In genomic region chr13:26221399-26221720, GRCh38 we compare ENCODE assay signal across 7 cellular contexts. TPM values are rescaled to one million over a fixed set of nuclear protein-coding genes. Genes with fewer than 3 reads are reported as not detected.
A peak's percentile ranks its signal among the peaks of the same experiment; 100 is the strongest.
DNase-seq lines count a peak whose midpoint lies in the region; ATAC-seq and TF ChIP-seq lines count a peak whose summit lies in the region.

No MANE protein-coding gene starts in this region.

- H3K36me3 Mint-ChIP-seq in WTC11 = peaks cover 25% of the 10 kb centered on the region

- peaks cover 41% of the 10 kb centered on the region for H3K36me3 ChIP-seq in right atrium auricular region

- H3K4me3 ChIP-seq in right atrium auricular region (peak overlapping the region; percentile 100), skin epidermis (peak overlapping the region; percentile 56 to 98 (median 91))

- H3K27me3 ChIP-seq in right atrium auricular region = no peaks in the 10 kb centered on the region

- no peaks in the 10 kb centered on the region for H3K9me3 ChIP-seq in right atrium auricular region

- POLR2A ChIA-PET in WTC11 (lab: Charles Lee) = interaction anchor here (0.5 kb wide), 1 partner anchor 401 kb away, joined by 3 read pairs; no protein-coding TSS in a partner anchor

- H3K27ac Mint-ChIP-seq in WTC11 = peak overlapping the region; percentile 98

- H3K4me3 Mint-ChIP-seq in WTC11 = peak overlapping the region; percentile 97

- TF ChIP-seq CTCF in WTC11 (IDR thresholded peaks at IDR 0.05) = no peak
- TF ChIP-seq CTCF in right atrium auricular region (IDR thresholded peaks at IDR 0.05) = no peak

- H3K27ac ChIP-seq in right atrium auricular region (peak overlapping the region; percentile 95 to 98), skin epidermis (peak overlapping the region; percentile 92 to 100 (median 99))

- H3K4me1 ChIP-seq in right atrium auricular region = peaks cover 0 to 22% of the 10 kb centered on the region in 2 donors

- no peaks in the 10 kb centered on the region for H3K9me3 Mint-ChIP-seq in WTC11

- ATAC-seq in GM19023 (IDR thresholded peaks at IDR 0.05; ENCODE audit: unreplicated experiment) (peak; percentile 30), HG02943 (IDR thresholded peaks at IDR 0.05; ENCODE audit: low read depth, unreplicated experiment) (peak; percentile 28), WTC11 (peak; percentile 60)

- CTCF ChIA-PET in WTC11 (lab: Charles Lee) = interaction anchor here (0.5 to 1.6 kb wide), 2 partner anchors 23 to 36 kb away, joined by 5 to 13 read pairs; no protein-coding TSS in a partner anchor

- peaks cover 17% of the 10 kb centered on the region for H3K4me1 Mint-ChIP-seq in WTC11

- H3K27me3 Mint-ChIP-seq in WTC11 (ENCODE audit: low read depth) = peaks cover 10% of the 10 kb centered on the region

- no peak for DNase-seq in WTC11 (ENCODE audit: low spot score)
- no peak for DNase-seq in right atrium auricular region (ENCODE audit: low spot score)
- no peak for DNase-seq in stimulated activated naive CD4-positive, alpha-beta T cell treated with Interleukin-2 at 50 U/mL for 16 hours (lab: John Stamatoyannopoulos, UW)
- no peak for DNase-seq in NCI-H526 treated with DMSO at 0.1 percent for 48 hours (lab: John Stamatoyannopoulos, UW)

TF ChIP-seq in WTC11, 78 proteins besides CTCF, POLR2A, EP300 and RAD21 (continues in another document):
- TF ChIP-seq, protein P1, sequence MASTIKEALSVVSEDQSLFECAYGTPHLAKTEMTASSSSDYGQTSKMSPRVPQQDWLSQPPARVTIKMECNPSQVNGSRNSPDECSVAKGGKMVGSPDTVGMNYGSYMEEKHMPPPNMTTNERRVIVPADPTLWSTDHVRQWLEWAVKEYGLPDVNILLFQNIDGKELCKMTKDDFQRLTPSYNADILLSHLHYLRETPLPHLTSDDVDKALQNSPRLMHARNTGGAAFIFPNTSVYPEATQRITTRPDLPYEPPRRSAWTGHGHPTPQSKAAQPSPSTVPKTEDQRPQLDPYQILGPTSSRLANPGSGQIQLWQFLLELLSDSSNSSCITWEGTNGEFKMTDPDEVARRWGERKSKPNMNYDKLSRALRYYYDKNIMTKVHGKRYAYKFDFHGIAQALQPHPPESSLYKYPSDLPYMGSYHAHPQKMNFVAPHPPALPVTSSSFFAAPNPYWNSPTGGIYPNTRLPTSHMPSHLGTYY (CRISPR knock-in tag; IDR thresholded peaks at IDR 0.05) = no peak
- TF ChIP-seq NFYB (CRISPR knock-in tag; conservative IDR thresholded peaks at IDR 0.05; ENCODE audit: low read depth) (no peak), ZNF423 (CRISPR knock-in tag; IDR thresholded peaks at IDR 0.05) (no peak), MAX (CRISPR knock-in tag; IDR thresholded peaks at IDR 0.05) (no peak), CREB1 (CRISPR knock-in tag; IDR thresholded peaks at IDR 0.05) (no peak), MYBL2 (CRISPR knock-in tag; IDR thresholded peaks at IDR 0.05) (no peak), PRDM15 (CRISPR knock-in tag; IDR thresholded peaks at IDR 0.05) (no peak), SMAD4 (CRISPR knock-in tag; IDR thresholded peaks at IDR 0.05) (no peak)
- TF ChIP-seq, protein P2, sequence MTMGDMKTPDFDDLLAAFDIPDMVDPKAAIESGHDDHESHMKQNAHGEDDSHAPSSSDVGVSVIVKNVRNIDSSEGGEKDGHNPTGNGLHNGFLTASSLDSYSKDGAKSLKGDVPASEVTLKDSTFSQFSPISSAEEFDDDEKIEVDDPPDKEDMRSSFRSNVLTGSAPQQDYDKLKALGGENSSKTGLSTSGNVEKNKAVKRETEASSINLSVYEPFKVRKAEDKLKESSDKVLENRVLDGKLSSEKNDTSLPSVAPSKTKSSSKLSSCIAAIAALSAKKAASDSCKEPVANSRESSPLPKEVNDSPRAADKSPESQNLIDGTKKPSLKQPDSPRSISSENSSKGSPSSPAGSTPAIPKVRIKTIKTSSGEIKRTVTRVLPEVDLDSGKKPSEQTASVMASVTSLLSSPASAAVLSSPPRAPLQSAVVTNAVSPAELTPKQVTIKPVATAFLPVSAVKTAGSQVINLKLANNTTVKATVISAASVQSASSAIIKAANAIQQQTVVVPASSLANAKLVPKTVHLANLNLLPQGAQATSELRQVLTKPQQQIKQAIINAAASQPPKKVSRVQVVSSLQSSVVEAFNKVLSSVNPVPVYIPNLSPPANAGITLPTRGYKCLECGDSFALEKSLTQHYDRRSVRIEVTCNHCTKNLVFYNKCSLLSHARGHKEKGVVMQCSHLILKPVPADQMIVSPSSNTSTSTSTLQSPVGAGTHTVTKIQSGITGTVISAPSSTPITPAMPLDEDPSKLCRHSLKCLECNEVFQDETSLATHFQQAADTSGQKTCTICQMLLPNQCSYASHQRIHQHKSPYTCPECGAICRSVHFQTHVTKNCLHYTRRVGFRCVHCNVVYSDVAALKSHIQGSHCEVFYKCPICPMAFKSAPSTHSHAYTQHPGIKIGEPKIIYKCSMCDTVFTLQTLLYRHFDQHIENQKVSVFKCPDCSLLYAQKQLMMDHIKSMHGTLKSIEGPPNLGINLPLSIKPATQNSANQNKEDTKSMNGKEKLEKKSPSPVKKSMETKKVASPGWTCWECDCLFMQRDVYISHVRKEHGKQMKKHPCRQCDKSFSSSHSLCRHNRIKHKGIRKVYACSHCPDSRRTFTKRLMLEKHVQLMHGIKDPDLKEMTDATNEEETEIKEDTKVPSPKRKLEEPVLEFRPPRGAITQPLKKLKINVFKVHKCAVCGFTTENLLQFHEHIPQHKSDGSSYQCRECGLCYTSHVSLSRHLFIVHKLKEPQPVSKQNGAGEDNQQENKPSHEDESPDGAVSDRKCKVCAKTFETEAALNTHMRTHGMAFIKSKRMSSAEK (CRISPR knock-in tag; IDR thresholded peaks at IDR 0.05; ENCODE audit: borderline replicate concordance) = no peak
- TF ChIP-seq, protein P3, sequence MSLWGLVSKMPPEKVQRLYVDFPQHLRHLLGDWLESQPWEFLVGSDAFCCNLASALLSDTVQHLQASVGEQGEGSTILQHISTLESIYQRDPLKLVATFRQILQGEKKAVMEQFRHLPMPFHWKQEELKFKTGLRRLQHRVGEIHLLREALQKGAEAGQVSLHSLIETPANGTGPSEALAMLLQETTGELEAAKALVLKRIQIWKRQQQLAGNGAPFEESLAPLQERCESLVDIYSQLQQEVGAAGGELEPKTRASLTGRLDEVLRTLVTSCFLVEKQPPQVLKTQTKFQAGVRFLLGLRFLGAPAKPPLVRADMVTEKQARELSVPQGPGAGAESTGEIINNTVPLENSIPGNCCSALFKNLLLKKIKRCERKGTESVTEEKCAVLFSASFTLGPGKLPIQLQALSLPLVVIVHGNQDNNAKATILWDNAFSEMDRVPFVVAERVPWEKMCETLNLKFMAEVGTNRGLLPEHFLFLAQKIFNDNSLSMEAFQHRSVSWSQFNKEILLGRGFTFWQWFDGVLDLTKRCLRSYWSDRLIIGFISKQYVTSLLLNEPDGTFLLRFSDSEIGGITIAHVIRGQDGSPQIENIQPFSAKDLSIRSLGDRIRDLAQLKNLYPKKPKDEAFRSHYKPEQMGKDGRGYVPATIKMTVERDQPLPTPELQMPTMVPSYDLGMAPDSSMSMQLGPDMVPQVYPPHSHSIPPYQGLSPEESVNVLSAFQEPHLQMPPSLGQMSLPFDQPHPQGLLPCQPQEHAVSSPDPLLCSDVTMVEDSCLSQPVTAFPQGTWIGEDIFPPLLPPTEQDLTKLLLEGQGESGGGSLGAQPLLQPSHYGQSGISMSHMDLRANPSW (CRISPR knock-in tag; conservative IDR thresholded peaks at IDR 0.05; ENCODE audit: low read depth) = no peak

RNA-seq across cellular contexts. Expression of gene RNF6, which starts 0.8 kb away (rescaled TPM):
- total RNA-seq in WTC11 (2021) (15.7 to 17.4 TPM (median 16.2 TPM) in 3 replicates), right atrium auricular region (10 to 100 TPM; 14.1 to 26.2 TPM)

RNA-seq across cellular contexts. Expression of gene CDK8, which starts 32.6 kb away (rescaled TPM):
- total RNA-seq in WTC11 (2021) = 21.0 to 21.4 TPM (median 21.4 TPM) in 3 replicates
- total RNA-seq in right atrium auricular region = 10 to 100 TPM in 1 of 2 donors, 1 to 10 TPM in 1; 8.6 to 10.4 TPM
